ENCODE assay signal across 22 cellular contexts in the genomic region with DNA sequence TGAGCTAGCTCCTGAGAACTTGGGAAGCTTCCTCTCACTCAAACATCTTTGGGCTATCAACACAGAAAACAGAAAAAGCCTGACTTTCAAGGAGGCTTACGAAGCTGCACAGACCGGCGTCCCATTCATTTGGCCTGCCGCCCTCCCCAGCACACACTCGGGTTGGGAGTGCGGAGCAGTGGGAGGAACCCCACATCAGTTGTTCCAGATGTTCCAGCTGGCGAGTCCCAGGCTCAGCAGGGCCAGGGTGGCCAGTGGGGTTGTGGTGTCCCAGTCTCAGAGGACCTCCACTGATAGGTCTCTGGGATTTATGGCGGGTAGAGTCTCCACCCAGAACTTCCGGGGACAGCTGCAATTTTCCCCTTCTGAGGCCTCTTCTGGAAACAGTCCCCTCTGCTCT. TPM values are rescaled to one million over a fixed set of nuclear protein-coding genes. Genes with fewer than 3 reads are reported as not detected.
"Had no signal": no experiment of that assay in that cellular context is flagged by ENCODE, and none has a peak within 500 bp of the region (broad histone marks: within the 10 kb centered on the region; RNA-seq: fewer than 3 reads in every experiment).

No MANE protein-coding gene starts in this region.

- H3K4me1 ChIP-seq: gastroesophageal sphincter, lower lobe of right lung, parathyroid adenoma, transverse colon, uterus had no signal

- H3K27me3 ChIP-seq: adrenal gland, uterus had no signal

- H3K27ac ChIP-seq: adrenal gland, gastroesophageal sphincter, lower lobe of right lung, parathyroid adenoma, transverse colon, uterus had no signal

- H3K4me3 Mint-ChIP-seq: activated CD4-positive, alpha-beta T cell treated with anti-CD3 and anti-CD28 coated beads, Interleukin-2, amount 10 ng/mL, durations not matched to agents 7 days and 5 days; activated naive CD4-positive, alpha-beta T cell treated with anti-CD3 and anti-CD28 coated beads, Interleukin-2, amount 50 U/mL, for 24 hours; activated T-cell treated with anti-CD3 and anti-CD28 coated beads, Interleukin-2, amount 50 U/mL, for 72 hours; endodermal cell; natural killer cell had no signal

- H3K9me3 Mint-ChIP-seq: activated CD4-positive, alpha-beta T cell treated with anti-CD3 and anti-CD28 coated beads, Interleukin-2, amount 10 ng/mL, durations not matched to agents 7 days and 5 days; activated naive CD4-positive, alpha-beta T cell treated with anti-CD3 and anti-CD28 coated beads, Interleukin-2, amount 50 U/mL, for 24 hours; activated T-cell treated with anti-CD3 and anti-CD28 coated beads, Interleukin-2, amount 50 U/mL, for 72 hours; endodermal cell; natural killer cell had no signal

- ATAC-seq: activated CD4-positive, CD25-positive, alpha-beta regulatory T cell treated with anti-CD3 and anti-CD28 coated beads, Interleukin-2, amount 50 U/mL, for 24 hours; activated T-cell treated with anti-CD3 and anti-CD28 coated beads, Interleukin-2, amount 50 U/mL, for 72 hours; lower lobe of right lung; natural killer cell had no signal

- H2AFZ ChIP-seq: parathyroid adenoma had no signal

- H3K4me1 Mint-ChIP-seq: activated CD4-positive, alpha-beta T cell treated with anti-CD3 and anti-CD28 coated beads, Interleukin-2, amount 10 ng/mL, durations not matched to agents 7 days and 5 days; activated naive CD4-positive, alpha-beta T cell treated with anti-CD3 and anti-CD28 coated beads, Interleukin-2, amount 50 U/mL, for 24 hours; natural killer cell had no signal

- DNase-seq: activated CD4-positive, alpha-beta T cell treated with anti-CD3 and anti-CD28 coated beads, Interleukin-2, amount 10 ng/mL, durations not matched to agents 7 days and 5 days; activated CD8-positive, alpha-beta memory T cell treated with anti-CD3 and anti-CD28 coated beads for 24 hours; activated gamma-delta T cell; activated T-cell treated with anti-CD3 and anti-CD28 coated beads, Interleukin-2, amount 50 U/mL, for 72 hours; adrenal gland; endodermal cell; erythroblast; lower lobe of right lung; natural killer cell; stimulated activated CD4-positive, alpha-beta T cell treated with anti-CD3 and anti-CD28 coated beads, Interleukin-12 subunit alpha, Interleukin-12 subunit beta, amount 100 ng/mL, for 4 hours; stimulated activated CD4-positive, alpha-beta T cell treated with anti-CD3 and anti-CD28 coated beads, Interleukin-1b, Interleukin-23, amount 100 ng/mL, for 48 hours; stimulated activated naive CD4-positive, alpha-beta T cell treated with Interleukin-2 at 50 U/mL for 16 hours; transverse colon had no signal

- H3K36me3 ChIP-seq: adrenal gland, gastroesophageal sphincter, lower lobe of right lung, transverse colon, uterus had no signal

- H3K27ac Mint-ChIP-seq: activated CD4-positive, alpha-beta T cell treated with anti-CD3 and anti-CD28 coated beads, Interleukin-2, amount 10 ng/mL, durations not matched to agents 7 days and 5 days; activated naive CD4-positive, alpha-beta T cell treated with anti-CD3 and anti-CD28 coated beads, Interleukin-2, amount 50 U/mL, for 24 hours; activated T-cell treated with anti-CD3 and anti-CD28 coated beads, Interleukin-2, amount 50 U/mL, for 72 hours; natural killer cell had no signal

- H3K9ac ChIP-seq: parathyroid adenoma had no signal

- H3K36me3 Mint-ChIP-seq: activated naive CD4-positive, alpha-beta T cell treated with anti-CD3 and anti-CD28 coated beads, Interleukin-2, amount 50 U/mL, for 24 hours; natural killer cell had no signal

- H3K79me2 ChIP-seq: parathyroid adenoma had no signal

- H3K4me3 ChIP-seq: adrenal gland, gastroesophageal sphincter, lower lobe of right lung, transverse colon, uterus had no signal

- H3K9me3 ChIP-seq: adrenal gland, gastroesophageal sphincter, lower lobe of right lung, transverse colon, uterus had no signal

RNA-seq across cellular contexts. Expression of gene DLX4, which starts 43.1 kb away (rescaled TPM):
- total RNA-seq: astrocyte; bronchial epithelial cell; dermis microvascular lymphatic vessel endothelial cell; T-helper 1 cell treated with Interleukin-12 subunit alpha and Interleukin-12 subunit beta and Interleukin-4 antibody, amounts not matched to agents 30 ng/mL and 1 ng/mL, for 36 hours; transverse colon; uterus had no signal
